In the genomic region with DNA sequence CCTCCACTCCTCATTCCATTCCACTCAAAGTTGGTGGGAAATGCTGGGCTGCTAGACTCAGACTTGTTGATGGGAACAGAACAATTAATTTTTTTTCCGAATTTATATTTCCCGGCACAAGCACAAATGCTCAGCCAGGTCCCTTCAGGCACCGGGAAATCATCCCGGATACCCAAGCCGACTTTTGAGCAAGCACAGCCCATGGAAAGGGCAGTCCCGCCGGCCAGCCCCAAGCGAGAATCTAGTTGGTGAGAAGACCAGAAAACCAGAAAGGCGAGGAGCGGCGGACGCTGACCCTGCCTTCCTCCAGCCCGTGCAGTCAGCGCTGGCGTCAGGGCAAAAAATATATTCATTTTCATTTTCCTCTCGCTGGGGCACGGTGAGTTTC, we compare ENCODE assay signal across 20 cellular contexts. TPM values are rescaled to one million over a fixed set of nuclear protein-coding genes. Genes with fewer than 3 reads are reported as not detected.
DNase-seq lines count a peak whose midpoint lies in the region; ATAC-seq, FAIRE-seq and TF ChIP-seq lines count a peak whose summit lies in the region.
"Had no signal": no experiment of that assay in that cellular context is flagged by ENCODE, and none has a peak within 500 bp of the region (broad histone marks: within the 10 kb centered on the region; RNA-seq: fewer than 3 reads in every experiment).

No MANE protein-coding gene starts in this region.

- H3K4me3 ChIP-seq in kidney (ENCODE audit: low read length in 2 of 2), result no peak overlapping the region
- H3K4me3 ChIP-seq in urinary bladder (ENCODE audit: low read depth, low read length), result peak overlapping the region; percentile 14
- H3K4me3 ChIP-seq: pancreas, thyroid gland had no signal

- H3K9ac ChIP-seq in kidney (ENCODE audit: low read length in 2 of 2), result no peak overlapping the region

- no peak for ATAC-seq in HG02885 (IDR thresholded peaks at IDR 0.05; ENCODE audit: poor library complexity, unreplicated experiment)
- no peak for ATAC-seq in GM18520 (IDR thresholded peaks at IDR 0.05; ENCODE audit: unreplicated experiment)
- ATAC-seq: activated naive CD8-positive, alpha-beta T cell treated with anti-CD3 and anti-CD28 coated beads, Interleukin-2, amount 50 U/mL, for 24 hours; CD8-positive, alpha-beta T cell; pancreas had no signal

- TF ChIP-seq CTCF in kidney (IDR thresholded peaks at IDR 0.05; ENCODE audit: borderline replicate concordance, extremely low read depth, insufficient read depth), result no peak

- DNase-seq in NCI-H82 (lab: John Stamatoyannopoulos, UW) (peak; percentile 20), NCI-H82 treated with DMSO at 0.1 percent for 48 hours (lab: John Stamatoyannopoulos, UW; ENCODE audit: unreplicated experiment) (no peak), caudate nucleus (lab: John Stamatoyannopoulos, UW) (no peak), kidney (peak; percentile 60), cortex of kidney (lab: John Stamatoyannopoulos, UW) (no peak)
- DNase-seq: 8988T; activated CD4-positive, alpha-beta T cell treated with anti-CD3 and anti-CD28 coated beads, Interleukin-2, amount 50 U/mL, for 48 hours; activated naive CD8-positive, alpha-beta T cell treated with anti-CD3 and anti-CD28 coated beads, Interleukin-2, amount 50 U/mL, for 24 hours; CD8-positive, alpha-beta T cell; NCI-H69; pancreas; stimulated activated CD4-positive, alpha-beta T cell treated with anti-CD3 and anti-CD28 coated beads, Interleukin-4, amount 100 ng/mL, for 4 hours; thyroid gland had no signal

- no peak for FAIRE-seq in kidney (lab: Jason Lieb, UNC)
- FAIRE-seq: colon, pancreas had no signal

- intact Hi-C loops in kidney (cut with DNase I), result no loop called here

- WGBS in urinary bladder, result 4% methylated on average over 17 of the region's 17 CpGs

- peak overlapping the region; percentile 69 for H3K27ac ChIP-seq in caudate nucleus (ENCODE audit: low read depth, low read length)
- no peak overlapping the region for H3K27ac ChIP-seq in kidney (ENCODE audit: low read depth in 2 of 2, low read length in 2 of 2)
- H3K27ac ChIP-seq in urinary bladder (ENCODE audit: low read depth), result no peak overlapping the region
- H3K27ac ChIP-seq: pancreas, thyroid gland had no signal

- H3K36me3 ChIP-seq in kidney (ENCODE audit: control insufficient read depth in 1 of 2, insufficient read depth in 2 of 2, low read length in 2 of 2), result no peaks in the 10 kb centered on the region
- H3K36me3 ChIP-seq in urinary bladder (ENCODE audit: insufficient read depth), result no peaks in the 10 kb centered on the region
- H3K36me3 ChIP-seq: pancreas, thyroid gland had no signal

- H3K4me1 ChIP-seq in kidney (ENCODE audit: control insufficient read depth in 1 of 2, insufficient read depth in 1 of 2, low read depth in 1 of 2, low read length in 2 of 2) (peaks cover 0 to 6% of the 10 kb centered on the region in 2 donors), urinary bladder (ENCODE audit: insufficient read depth) (peaks cover 1% of the 10 kb centered on the region)

- no peaks in the 10 kb centered on the region for H3K9me3 ChIP-seq in kidney (ENCODE audit: control insufficient read depth in 1 of 2, low read length in 2 of 2)
- H3K9me3 ChIP-seq: pancreas, thyroid gland had no signal

RNA-seq across cellular contexts. Expression of a gene that starts 0.8 kb away (rescaled TPM):
- total RNA-seq in kidney, result not detected
- polyA plus RNA-seq in kidney (ENCODE audit: insufficient read depth, low read depth, low replicate concordance), result not detected
- not detected for total RNA-seq in urinary bladder
- not detected for polyA plus RNA-seq in urinary bladder
- total RNA-seq: CD8-positive, alpha-beta T cell; mononuclear cell; pancreas; thyroid gland had no signal
- polyA plus RNA-seq: esophagus, IgD-negative memory B cell, pancreas had no signal

RNA-seq across cellular contexts. Expression of a gene that starts 2.1 kb away (rescaled TPM):
- total RNA-seq in kidney (not detected), urinary bladder (not detected)
- polyA plus RNA-seq in kidney (ENCODE audit: insufficient read depth, low read depth, low replicate concordance) (not detected), urinary bladder (not detected)
- total RNA-seq: CD8-positive, alpha-beta T cell; mononuclear cell; pancreas; thyroid gland had no signal
- polyA plus RNA-seq: esophagus, IgD-negative memory B cell, pancreas had no signal

Comparison
In these comparisons a context has a peak if more than half of its experiments do, and no peak if none do; other contexts are left out.
1. DNase-seq: peak in NCI-H82 (single experiment) and kidney (single experiment); none in NCI-H82 treated with DMSO at 0.1 percent for 48 hours (single experiment), caudate nucleus (0 of 61) and cortex of kidney (single experiment).